Comparison of ENCODE assay signal across 20 cellular contexts in the genomic region with DNA sequence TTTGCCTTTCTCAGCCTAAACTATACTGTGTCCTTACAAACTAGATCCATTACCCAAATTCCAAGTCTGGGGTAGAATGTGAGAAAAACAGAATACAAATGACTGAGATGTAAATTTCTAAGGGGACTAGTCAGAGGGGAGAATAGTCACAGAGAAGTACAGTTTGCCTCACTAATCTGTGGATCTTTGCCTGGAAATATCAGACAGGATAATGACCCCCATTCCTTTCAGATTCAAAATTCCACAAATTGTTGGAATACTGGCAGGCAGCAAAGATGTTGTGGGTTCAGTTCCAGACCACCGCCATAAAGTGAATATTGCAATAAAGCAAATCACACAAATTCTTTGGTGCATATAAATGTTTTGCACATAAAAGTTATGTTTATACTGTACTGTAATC.
"Had no signal": no experiment of that assay in that cellular context is flagged by ENCODE, and none has a peak within 500 bp of the region (broad histone marks: within the 10 kb centered on the region; RNA-seq: fewer than 3 reads in every experiment).

No MANE protein-coding gene starts in this region.

- DNase-seq: activated CD4-positive, alpha-beta T cell treated with anti-CD3 and anti-CD28 coated beads for 1 hour; activated CD4-positive, alpha-beta T cell treated with anti-CD3 and anti-CD28 coated beads, Interleukin-2, amount 50 U/mL, for 1 hour; activated CD8-positive, alpha-beta T cell treated with anti-CD3 and anti-CD28 coated beads, Interleukin-2, amount 10 ng/mL, durations not matched to agents 7 days and 5 days; adrenal gland; cerebellar nuclear complex; esophagus squamous epithelium; heart left ventricle; islet precursor cell; left colon; pancreas; stimulated activated CD4-positive, alpha-beta T cell treated with anti-CD3 and anti-CD28 coated beads, Interleukin-2, amount 100 ng/mL, for 48 hours; stimulated activated CD8-positive, alpha-beta memory T cell treated with anti-CD3 and anti-CD28 coated beads, Interleukin-4, amount 100 ng/mL, for 48 hours; stimulated activated naive CD4-positive, alpha-beta T cell treated with Interleukin-2 at 50 U/mL for 16 hours; T-cell; upper lobe of right lung; WERI-Rb-1 had no signal

- H3K27me3 Mint-ChIP-seq: memory B cell had no signal

- H3K36me3 Mint-ChIP-seq: memory B cell, T-cell had no signal

- H3K27ac Mint-ChIP-seq: activated CD8-positive, alpha-beta T cell treated with anti-CD3 and anti-CD28 coated beads, Interleukin-2, amount 10 ng/mL, durations not matched to agents 7 days and 5 days; activated naive CD4-positive, alpha-beta T cell treated with anti-CD3 and anti-CD28 coated beads, Interleukin-2, amount 50 U/mL, for 72 hours; memory B cell; T-cell had no signal

- ATAC-seq: activated CD8-positive, alpha-beta T cell treated with anti-CD3 and anti-CD28 coated beads, Interleukin-2, amount 10 ng/mL, durations not matched to agents 7 days and 5 days; activated naive CD4-positive, alpha-beta T cell treated with anti-CD3 and anti-CD28 coated beads, Interleukin-2, amount 50 U/mL, for 72 hours; heart left ventricle; left colon; pancreas; sciatic nerve; T-cell; upper lobe of right lung had no signal

- H3K4me1 Mint-ChIP-seq: memory B cell, T-cell had no signal

- H3K4me3 Mint-ChIP-seq: activated CD8-positive, alpha-beta T cell treated with anti-CD3 and anti-CD28 coated beads, Interleukin-2, amount 10 ng/mL, durations not matched to agents 7 days and 5 days; memory B cell; nephron; T-cell had no signal
